In the genomic region with DNA sequence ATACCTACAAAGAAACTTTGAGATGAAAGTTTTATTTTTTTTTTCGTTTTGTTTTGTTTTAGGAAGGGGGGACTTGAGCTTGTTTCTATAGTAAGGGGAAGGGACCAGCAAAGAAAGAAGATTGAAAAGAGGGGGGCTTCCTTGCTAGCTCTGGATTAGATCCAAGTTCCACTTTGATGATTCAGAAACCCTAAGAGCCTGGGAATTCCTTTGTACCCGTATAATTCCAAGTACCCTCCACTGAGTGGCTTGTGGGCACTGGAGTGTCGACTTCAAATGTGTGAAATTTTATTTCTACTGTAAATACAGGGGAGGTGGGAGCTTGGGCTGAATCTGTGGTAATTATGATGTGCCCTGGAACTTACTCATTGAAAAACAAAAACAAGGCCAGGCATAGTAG, we compare ENCODE assay signal across 18 cellular contexts. TPM values are rescaled to one million over a fixed set of nuclear protein-coding genes. Genes with fewer than 3 reads are reported as not detected.
DNase-seq lines count a peak whose midpoint lies in the region; ATAC-seq and TF ChIP-seq lines count a peak whose summit lies in the region.
"Had no signal": no experiment of that assay in that cellular context is flagged by ENCODE, and none has a peak within 500 bp of the region (broad histone marks: within the 10 kb centered on the region; RNA-seq: fewer than 3 reads in every experiment).

No MANE protein-coding gene starts in this region.

- WGBS in aorta, 2 donors: 78 to 79% methylated on average over 3 of the region's 3 CpGs

- DNase-seq in PC-9: peak in 1 of 2 experiments; percentile 71
- DNase-seq in coronary artery (ENCODE audit: low spot score): no peak
- DNase-seq in tibial artery: no peak
- DNase-seq in NCI-H2196 treated with DMSO at 0.1 percent for 48 hours (lab: John Stamatoyannopoulos, UW; ENCODE audit: unreplicated experiment): no peak
- DNase-seq in MM.1S: no peak
- DNase-seq in aorta: no peak
- DNase-seq: activated CD4-positive, alpha-beta T cell treated with anti-CD3 and anti-CD28 coated beads, Interleukin-2, amount 50 U/mL, for 48 hours; activated T-cell treated with anti-CD3 and anti-CD28 coated beads for 4 hours; endodermal cell; Kasumi-1; NCI-H1417 treated with DMSO at 0.1 percent for 48 hours; NCI-H2171; T-helper 2 cell; WERI-Rb-1 had no signal

- H3K27ac ChIP-seq in PC-9 (peak overlapping the region; percentile 76), coronary artery (peak overlapping the region; percentile 79 to 84), muscle layer of colon (ENCODE audit: low read depth, low read length) (peak overlapping the region; percentile 77), tibial artery (peak overlapping the region; percentile 86 to 89), MM.1S (ENCODE audit: low read length) (no peak overlapping the region), aorta (ENCODE audit: low read depth in 1 of 2, low read length in 2 of 2) (peak overlapping the region in 1 of 2 donors; percentile 8)
- H3K27ac ChIP-seq: neural progenitor cell, thyroid gland, WERI-Rb-1 had no signal

- H4K20me1 ChIP-seq in PC-9 (ENCODE audit: insufficient read depth) (no peaks in the 10 kb centered on the region), MM.1S (ENCODE audit: insufficient read depth, low read length) (no peaks in the 10 kb centered on the region)

- BruUV-seq in PC-9 (replicated peaks; lab: Mats Ljungman, UMichigan): no TSS peak

- H3K4me3 ChIP-seq in PC-9 (peak overlapping the region; percentile 17; the same call in 1 of the 2 replicates), coronary artery (no peak overlapping the region), muscle layer of colon (ENCODE audit: low read depth in 1 of 2, low read length in 2 of 2) (no peak overlapping the region), tibial artery (no peak overlapping the region), MM.1S (ENCODE audit: low read length) (no peak overlapping the region), aorta (ENCODE audit: low read length in 2 of 2) (no peak overlapping the region)
- H3K4me3 ChIP-seq: GM23338, neural progenitor cell, thyroid gland had no signal

- H3K9me3 ChIP-seq in PC-9 (ENCODE audit: insufficient read depth, low read depth): no peaks in the 10 kb centered on the region
- no peaks in the 10 kb centered on the region for H3K9me3 ChIP-seq in muscle layer of colon (ENCODE audit: low read length)
- no peaks in the 10 kb centered on the region for H3K9me3 ChIP-seq in tibial artery
- H3K9me3 ChIP-seq in MM.1S (replicated peaks; ENCODE audit: insufficient read depth, low read length): no peaks in the 10 kb centered on the region
- no peaks in the 10 kb centered on the region for H3K9me3 ChIP-seq in aorta (ENCODE audit: control insufficient read depth, low read length)
- H3K9me3 ChIP-seq: thyroid gland had no signal

- H3K79me2 ChIP-seq in PC-9 (ENCODE audit: low read depth) (no peaks in the 10 kb centered on the region), MM.1S (ENCODE audit: low read length) (peaks cover 62% of the 10 kb centered on the region)

- POLR2A ChIA-PET in PC-9 (lab: Charles Lee; ENCODE audit: unreplicated experiment): interaction anchor here (0.6 to 0.7 kb wide), 4 partner anchors 24 to 201 kb away, joined by 3 to 10 read pairs (median 4); no protein-coding TSS in a partner anchor

- no peak for ATAC-seq in aorta (ENCODE audit: low FRiP score)
- ATAC-seq: GM23338 had no signal

- H3K4me2 ChIP-seq in PC-9: peak overlapping the region; percentile 69
- H3K4me2 ChIP-seq in MM.1S (ENCODE audit: low read depth, low read length): no peak overlapping the region
- H3K4me2 ChIP-seq: GM23338 had no signal

- H3K9ac ChIP-seq in muscle layer of colon (ENCODE audit: low read length) (no peak overlapping the region), MM.1S (ENCODE audit: low read length) (no peak overlapping the region)
- H3K9ac ChIP-seq: neural progenitor cell had no signal

- no peak for TF ChIP-seq CTCF in PC-9 (conservative IDR thresholded peaks at IDR 0.05)
- TF ChIP-seq CTCF in coronary artery (IDR thresholded peaks at IDR 0.05): no peak
- TF ChIP-seq CTCF in tibial artery (IDR thresholded peaks at IDR 0.05): no peak
- TF ChIP-seq CTCF in MM.1S (IDR thresholded peaks at IDR 0.05; ENCODE audit: low read length): no peak

- H2AFZ ChIP-seq in PC-9: no peak overlapping the region
- H2AFZ ChIP-seq in MM.1S (ENCODE audit: low read length): no peak overlapping the region
- H2AFZ ChIP-seq: GM23338, neural progenitor cell had no signal

- CTCF ChIA-PET in PC-9 (lab: Charles Lee): interaction anchor here (0.5 to 1.5 kb wide), 5 partner anchors 39 to 205 kb away, joined by 3 to 6 read pairs (median 4); no protein-coding TSS in a partner anchor

- H3K36me3 ChIP-seq in PC-9 (ENCODE audit: low read depth) (no peaks in the 10 kb centered on the region), muscle layer of colon (ENCODE audit: insufficient read depth, low read length) (peaks cover 2% of the 10 kb centered on the region), tibial artery (no peaks in the 10 kb centered on the region), MM.1S (replicated peaks; ENCODE audit: insufficient read depth, low read length) (no peaks in the 10 kb centered on the region), aorta (ENCODE audit: control insufficient read depth in 1 of 2, insufficient read depth in 2 of 2, low read length in 1 of 2) (no peaks in the 10 kb centered on the region)
- H3K36me3 ChIP-seq: neural progenitor cell, thyroid gland, WERI-Rb-1 had no signal

- H3K27me3 ChIP-seq in PC-9 (ENCODE audit: insufficient read depth, low read depth) (no peaks in the 10 kb centered on the region), muscle layer of colon (ENCODE audit: control insufficient read depth in 1 of 2, insufficient read depth in 2 of 2, low read length in 2 of 2) (no peaks in the 10 kb centered on the region), tibial artery (no peaks in the 10 kb centered on the region), MM.1S (replicated peaks; ENCODE audit: insufficient read depth, low read length) (no peaks in the 10 kb centered on the region), aorta (ENCODE audit: control insufficient read depth in 1 of 2, insufficient read depth in 2 of 2, low read length in 1 of 2) (no peaks in the 10 kb centered on the region)
- H3K27me3 ChIP-seq: neural progenitor cell, thyroid gland had no signal

- H3K9me2 ChIP-seq in PC-9 (ENCODE audit: insufficient read depth) (no peaks in the 10 kb centered on the region), MM.1S (replicated peaks; ENCODE audit: insufficient read depth, low read length) (no peaks in the 10 kb centered on the region)

- H3K4me1 ChIP-seq in PC-9 (replicated peaks; ENCODE audit: insufficient read depth) (peaks cover 43% of the 10 kb centered on the region), muscle layer of colon (ENCODE audit: insufficient read depth, low read length) (peaks cover 100% of the 10 kb centered on the region), tibial artery (peaks cover 0 to 98% (median 66%) of the 10 kb centered on the region in 4 donors), MM.1S (ENCODE audit: low read length) (peaks cover 4% of the 10 kb centered on the region), aorta (ENCODE audit: control insufficient read depth in 1 of 2, insufficient read depth in 2 of 2, low read length in 2 of 2) (peaks cover 0 to 11% of the 10 kb centered on the region in 2 donors)

- H3F3A ChIP-seq in PC-9 (ENCODE audit: insufficient read depth, low read depth) (peaks cover 32% of the 10 kb centered on the region), MM.1S (ENCODE audit: insufficient read depth, low read length) (peaks cover 1% of the 10 kb centered on the region; the same call in 1 of the 2 replicates)

- intact Hi-C loops in PC-9 (cut with micrococcal nuclease; ENCODE audit: unreplicated experiment): loop anchor here (1.0 to 5.0 kb wide), 4 partner anchors 38 to 364 kb away; no protein-coding TSS in a partner anchor
- intact Hi-C loops in tibial artery (cut with DNase I; ENCODE audit: low total_unique reads): no loop called here
- intact Hi-C loops in aorta (cut with DNase I): loop anchor here in 1 of 2 donors (5.0 kb wide), 1 partner anchor 548 kb away; no protein-coding TSS in a partner anchor

RNA-seq across cellular contexts. Expression of a gene that starts 10.9 kb away (rescaled TPM):
- 1.7 and 2.7 TPM in 2 replicates for total RNA-seq in PC-9 (2021)
- 10 to 100 TPM in 1 of 2 donors, 1 to 10 TPM in 1; 5.9 to 14.6 TPM for total RNA-seq in aorta
- polyA plus RNA-seq in aorta: 1 to 10 TPM; 2.0 to 6.5 TPM
